In the genomic region with DNA sequence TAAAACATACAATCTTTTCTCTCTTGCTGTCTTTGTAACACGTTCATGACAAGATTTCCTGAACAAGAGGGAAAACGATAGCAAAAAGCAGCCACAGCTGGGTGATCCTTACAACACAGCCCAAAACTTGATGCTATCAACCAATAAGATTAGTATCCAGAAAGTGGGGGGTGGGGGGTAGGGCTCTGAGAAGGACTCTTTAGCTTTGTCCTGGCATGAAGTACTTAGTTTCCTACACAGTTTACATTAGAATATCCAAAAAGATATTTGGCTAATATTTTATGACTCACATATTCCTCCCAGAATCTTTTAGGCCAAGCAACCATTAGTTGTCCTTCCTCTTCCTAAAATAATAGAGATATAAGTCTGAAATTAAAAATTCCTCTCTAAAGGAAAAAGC, we compare ENCODE assay signal across 1 cellular context.
TF ChIP-seq lines count a peak whose summit lies in the region.

No MANE protein-coding gene starts in this region.

TF ChIP-seq in IMR-90, 13 proteins besides CTCF, POLR2A, EP300 and RAD21 (continued from another document):
- TF ChIP-seq RCOR1 (IDR thresholded peaks at IDR 0.05; ENCODE audit: insufficient replicate concordance, low read length) (no peak), FOS (IDR thresholded peaks at IDR 0.05; ENCODE audit: low read depth, low read length) (no peak), RFX5 (IDR thresholded peaks at IDR 0.05; ENCODE audit: low read depth, low read length) (no peak), CEBPB (IDR thresholded peaks at IDR 0.05; ENCODE audit: low read depth, low read length) (no peak), MAZ (IDR thresholded peaks at IDR 0.05; ENCODE audit: borderline replicate concordance, low read depth, low read length) (no peak), MXI1 (IDR thresholded peaks at IDR 0.05; ENCODE audit: borderline replicate concordance, low read depth, low read length) (no peak), BHLHE40 (IDR thresholded peaks at IDR 0.05; ENCODE audit: low read depth, low read length) (no peak), NFE2L2 (IDR thresholded peaks at IDR 0.05; ENCODE audit: low read depth, low read length) (no peak), SMC3 (IDR thresholded peaks at IDR 0.05; ENCODE audit: low read depth, low read length) (no peak)
- TF ChIP-seq, protein P1, sequence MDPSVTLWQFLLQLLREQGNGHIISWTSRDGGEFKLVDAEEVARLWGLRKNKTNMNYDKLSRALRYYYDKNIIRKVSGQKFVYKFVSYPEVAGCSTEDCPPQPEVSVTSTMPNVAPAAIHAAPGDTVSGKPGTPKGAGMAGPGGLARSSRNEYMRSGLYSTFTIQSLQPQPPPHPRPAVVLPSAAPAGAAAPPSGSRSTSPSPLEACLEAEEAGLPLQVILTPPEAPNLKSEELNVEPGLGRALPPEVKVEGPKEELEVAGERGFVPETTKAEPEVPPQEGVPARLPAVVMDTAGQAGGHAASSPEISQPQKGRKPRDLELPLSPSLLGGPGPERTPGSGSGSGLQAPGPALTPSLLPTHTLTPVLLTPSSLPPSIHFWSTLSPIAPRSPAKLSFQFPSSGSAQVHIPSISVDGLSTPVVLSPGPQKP (IDR thresholded peaks at IDR 0.05; ENCODE audit: borderline replicate concordance, low read depth, low read length): no peak
